Comparison of ENCODE assay signal across 9 cellular contexts in the genomic region with DNA sequence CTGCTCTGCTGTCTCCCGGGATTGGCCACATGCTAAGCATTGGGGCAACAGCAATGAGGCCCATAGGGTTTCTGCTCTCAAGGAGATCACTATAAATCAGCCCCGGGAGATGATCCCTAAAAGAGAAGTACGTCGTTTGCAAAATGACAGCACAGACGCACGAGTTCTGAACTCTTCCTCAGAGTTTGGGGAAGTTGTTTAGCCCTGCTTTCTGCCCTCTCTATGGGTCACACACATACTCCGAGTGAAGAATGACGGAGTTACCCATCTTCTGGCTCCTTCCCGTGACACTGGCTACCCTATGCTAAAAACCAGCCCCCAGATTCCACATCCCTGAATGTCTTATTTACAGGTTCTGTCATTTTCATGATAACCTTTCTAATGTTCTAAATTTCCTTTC.
A peak's percentile ranks its signal among the peaks of the same experiment; 100 is the strongest.
DNase-seq lines count a peak whose midpoint lies in the region; ATAC-seq lines count a peak whose summit lies in the region.
"Had no signal": no experiment of that assay in that cellular context is flagged by ENCODE, and none has a peak within 500 bp of the region (broad histone marks: within the 10 kb centered on the region; RNA-seq: fewer than 3 reads in every experiment).

No MANE protein-coding gene starts in this region.

- CTCF ChIA-PET in activated naive CD4-positive, alpha-beta T cell treated with anti-CD3 and anti-CD28 coated beads, Interleukin-2, amount 10 ng/mL, durations not matched to agents 7 days and 5 days (lab: Charles Lee), result interaction anchor here (0.6 kb wide), 1 partner anchor 72 kb away, joined by 3 read pairs; no protein-coding TSS in a partner anchor

- H3K27ac Mint-ChIP-seq in activated naive CD4-positive, alpha-beta T cell treated with anti-CD3 and anti-CD28 coated beads, Interleukin-2, amount 10 ng/mL, durations not matched to agents 7 days and 5 days, result no peak overlapping the region

- H3K36me3 Mint-ChIP-seq in activated naive CD4-positive, alpha-beta T cell treated with anti-CD3 and anti-CD28 coated beads, Interleukin-2, amount 10 ng/mL, durations not matched to agents 7 days and 5 days, result peaks cover 3% of the 10 kb centered on the region

- H3K4me3 Mint-ChIP-seq in activated naive CD4-positive, alpha-beta T cell treated with anti-CD3 and anti-CD28 coated beads, Interleukin-2, amount 10 ng/mL, durations not matched to agents 7 days and 5 days, result no peak overlapping the region

- peaks cover 12% of the 10 kb centered on the region for H3K4me1 Mint-ChIP-seq in activated naive CD4-positive, alpha-beta T cell treated with anti-CD3 and anti-CD28 coated beads, Interleukin-2, amount 10 ng/mL, durations not matched to agents 7 days and 5 days

- H3K27me3 Mint-ChIP-seq in activated naive CD4-positive, alpha-beta T cell treated with anti-CD3 and anti-CD28 coated beads, Interleukin-2, amount 10 ng/mL, durations not matched to agents 7 days and 5 days, result no peaks in the 10 kb centered on the region

- ATAC-seq in GM18519 (IDR thresholded peaks at IDR 0.05; ENCODE audit: low FRiP score, unreplicated experiment), result peak; percentile 17
- peak; percentile 29 for ATAC-seq in HG02678 (IDR thresholded peaks at IDR 0.05; ENCODE audit: unreplicated experiment)

- peaks cover 5% of the 10 kb centered on the region for H3K9me3 Mint-ChIP-seq in activated naive CD4-positive, alpha-beta T cell treated with anti-CD3 and anti-CD28 coated beads, Interleukin-2, amount 10 ng/mL, durations not matched to agents 7 days and 5 days

- DNase-seq in NAMALWA (ENCODE audit: low spot score) (peak; percentile 85), mucosa of gallbladder (ENCODE audit: low spot score) (peak; percentile 38), hepatic stellate cell (ENCODE audit: low spot score) (no peak), SW480 (ENCODE audit: low spot score) (no peak)
- no peak for DNase-seq in activated naive CD4-positive, alpha-beta T cell treated with anti-CD3 and anti-CD28 coated beads, Interleukin-2, amount 10 ng/mL, durations not matched to agents 7 days and 5 days
- no peak for DNase-seq in activated CD4-positive, CD25-positive, alpha-beta regulatory T cell treated with anti-CD3 and anti-CD28 coated beads, Interleukin-2, amount 50 U/mL, for 72 hours
- DNase-seq: NCI-H2081 treated with DMSO at 0.1 percent for 48 hours had no signal

Comparison
In these comparisons a context has a peak if more than half of its experiments do, and no peak if none do; other contexts are left out.
1. DNase-seq: peak in NAMALWA (single experiment) and mucosa of gallbladder (single experiment); none in hepatic stellate cell (single experiment), activated naive CD4-positive, alpha-beta T cell treated with anti-CD3 and anti-CD28 coated beads, Interleukin-2, amount 10 ng/mL, durations not matched to agents 7 days and 5 days (single experiment), activated CD4-positive, CD25-positive, alpha-beta regulatory T cell treated with anti-CD3 and anti-CD28 coated beads, Interleukin-2, amount 50 U/mL, for 72 hours (single experiment) and SW480 (single experiment).